ENCODE assay signal across 1 cellular context in the genomic region with DNA sequence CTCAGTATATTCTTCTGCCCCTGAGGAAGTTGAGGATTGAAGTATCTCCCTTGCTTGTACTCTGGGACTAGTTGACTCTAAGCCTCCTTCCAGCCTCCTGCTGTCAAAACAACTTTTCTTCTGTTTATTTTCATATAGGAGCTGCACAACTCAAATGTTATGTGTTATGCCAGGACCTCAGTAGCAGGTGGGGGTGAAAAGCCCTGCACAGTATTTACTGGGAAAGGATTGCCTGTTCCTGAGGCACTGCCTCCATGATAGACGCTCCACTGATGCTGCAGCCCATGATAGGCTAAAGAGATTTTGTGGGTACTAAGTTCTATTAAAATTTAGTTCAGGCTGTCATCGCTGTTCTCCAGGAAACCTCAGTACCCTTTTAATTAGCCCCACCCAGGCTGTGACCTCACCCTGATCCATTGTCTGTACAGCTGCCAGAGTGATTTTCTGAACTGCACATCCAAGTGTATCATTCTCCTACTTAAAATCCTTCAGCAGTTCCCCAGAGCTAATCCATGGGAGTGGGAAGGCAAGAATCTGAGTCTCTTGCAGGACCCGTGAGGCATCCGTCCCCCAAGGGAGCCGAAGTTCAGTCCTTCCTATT.
TF ChIP-seq lines count a peak whose summit lies in the region.

No MANE protein-coding gene starts in this region.

TF ChIP-seq in IMR-90, 13 proteins besides CTCF, POLR2A, EP300 and RAD21 (continued from another document):
- TF ChIP-seq RFX5 (IDR thresholded peaks at IDR 0.05; ENCODE audit: low read depth, low read length) (no peak), ELK1 (IDR thresholded peaks at IDR 0.05; ENCODE audit: borderline replicate concordance, low read depth, low read length) (no peak), MAZ (IDR thresholded peaks at IDR 0.05; ENCODE audit: borderline replicate concordance, low read depth, low read length) (no peak), RCOR1 (IDR thresholded peaks at IDR 0.05; ENCODE audit: insufficient replicate concordance, low read length) (no peak), FOS (IDR thresholded peaks at IDR 0.05; ENCODE audit: low read depth, low read length) (no peak), BHLHE40 (IDR thresholded peaks at IDR 0.05; ENCODE audit: low read depth, low read length) (no peak), MAFK (IDR thresholded peaks at IDR 0.05; ENCODE audit: low read depth, low read length) (no peak)
TF ChIP-seq in IMR-90: peak in this region for 0.
